Comparison of ENCODE assay signal across 8 cellular contexts in genomic region chr3:99875573-99875924, GRCh38. TPM values are rescaled to one million over a fixed set of nuclear protein-coding genes. Genes with fewer than 3 reads are reported as not detected.
DNase-seq lines count a peak whose midpoint lies in the region; ATAC-seq and TF ChIP-seq lines count a peak whose summit lies in the region.

No MANE protein-coding gene starts in this region.

- H3K9me3 ChIP-seq in NT2/D1 (ENCODE audit: insufficient read depth, low read length) = no peaks in the 10 kb centered on the region
- H3K9me3 ChIP-seq in right lobe of liver = no peaks in the 10 kb centered on the region
- no peaks in the 10 kb centered on the region for H3K9me3 ChIP-seq in tibial nerve

- peaks cover 13% of the 10 kb centered on the region for H3K36me3 ChIP-seq in NT2/D1 (ENCODE audit: insufficient read depth, insufficient read length, low read length)
- no peaks in the 10 kb centered on the region for H3K36me3 ChIP-seq in right lobe of liver
- H3K36me3 ChIP-seq in tibial nerve = no peaks in the 10 kb centered on the region

- WGBS in right lobe of liver (ENCODE audit: insufficient coverage, low coverage, low lambda C conversion rate, missing lambda C conversion rate) = 5% methylated on average over 7 of the region's 7 CpGs
- 3 to 5% methylated on average over 7 of the region's 7 CpGs for WGBS in tibial nerve, 2 donors

- TF ChIP-seq CTCF in choroid plexus epithelial cell (conservative IDR thresholded peaks at IDR 0.05; ENCODE audit: low read depth, low read length) (no peak), right lobe of liver (IDR thresholded peaks at IDR 0.05) (no peak), tibial nerve (IDR thresholded peaks at IDR 0.05) (no peak)

- TF ChIP-seq POLR2A in right lobe of liver (IDR thresholded peaks at IDR 0.05) = no peak
- TF ChIP-seq POLR2A in tibial nerve (IDR thresholded peaks at IDR 0.05) = no peak

- H3K27ac ChIP-seq in right lobe of liver = peak overlapping the region; percentile 74 to 88 (median 77)
- H3K27ac ChIP-seq in tibial nerve = peak overlapping the region; percentile 78 to 97 (median 90)

- DNase-seq in NT2/D1 (ENCODE audit: low read depth, low spot score) (no peak), choroid plexus epithelial cell (ENCODE audit: low read depth) (peak; percentile 79), right lobe of liver (no peak), tibial nerve (ENCODE audit: low spot score in 2 of 2) (no peak), iPS-NIHi11 (ENCODE audit: low spot score) (no peak)
- DNase-seq in activated CD4-positive, alpha-beta T cell treated with anti-CD3 and anti-CD28 coated beads for 48 hours = no peak

- peaks cover 13% of the 10 kb centered on the region for H3K27me3 ChIP-seq in NT2/D1 (ENCODE audit: insufficient read depth, insufficient read length)
- H3K27me3 ChIP-seq in right lobe of liver = no peaks in the 10 kb centered on the region
- H3K27me3 ChIP-seq in tibial nerve = no peaks in the 10 kb centered on the region

- H3K4me1 ChIP-seq in NT2/D1 (ENCODE audit: insufficient read depth, insufficient read length) (no peaks in the 10 kb centered on the region), right lobe of liver (peaks cover 0 to 12% (median 3%) of the 10 kb centered on the region in 4 donors), tibial nerve (peaks cover 0 to 55% (median 11%) of the 10 kb centered on the region in 4 donors)

- H3K9ac ChIP-seq in NT2/D1 (ENCODE audit: insufficient read length, low read depth) = peak overlapping the region; percentile 51

- intact Hi-C loops in right lobe of liver (cut with DNase I) = no loop called here

- ATAC-seq in right lobe of liver (peak; percentile 52 to 59 (median 56)), HG02763 (IDR thresholded peaks at IDR 0.05; ENCODE audit: unreplicated experiment) (no peak)

- H3K4me3 ChIP-seq in GM08714 (ENCODE audit: low read length) (peak overlapping the region; percentile 92), NT2/D1 (ENCODE audit: insufficient read length, low read depth) (peak overlapping the region; percentile 41), choroid plexus epithelial cell (ENCODE audit: low read depth, low read length) (peak overlapping the region; percentile 86), right lobe of liver (peak overlapping the region; percentile 62 to 65 (median 62)), tibial nerve (peak overlapping the region; percentile 55 to 81 (median 71))

- no peak for TF ChIP-seq EP300 in tibial nerve (IDR thresholded peaks at IDR 0.05)

RNA-seq across cellular contexts. Expression of gene CMSS1, which starts 57.9 kb away (rescaled TPM):
- total RNA-seq in right lobe of liver = 10 to 100 TPM; 10.1 to 14.6 (median 11.6) TPM
- total RNA-seq in tibial nerve = 10 to 100 TPM in 3 of 4 donors, 1 to 10 TPM in 1; 5.5 to 29.1 (median 15.7) TPM

Comparison
In these comparisons a context has a peak if more than half of its experiments do, and no peak if none do; other contexts are left out.
1. H3K4me3 ChIP-seq: peak in every context shown above with its lines; median percentile 92 in GM08714; 86 in choroid plexus epithelial cell; 71 in tibial nerve; 62 in right lobe of liver; 41 in NT2/D1.